11 cellular contexts compared by ENCODE assay signal in the genomic region with DNA sequence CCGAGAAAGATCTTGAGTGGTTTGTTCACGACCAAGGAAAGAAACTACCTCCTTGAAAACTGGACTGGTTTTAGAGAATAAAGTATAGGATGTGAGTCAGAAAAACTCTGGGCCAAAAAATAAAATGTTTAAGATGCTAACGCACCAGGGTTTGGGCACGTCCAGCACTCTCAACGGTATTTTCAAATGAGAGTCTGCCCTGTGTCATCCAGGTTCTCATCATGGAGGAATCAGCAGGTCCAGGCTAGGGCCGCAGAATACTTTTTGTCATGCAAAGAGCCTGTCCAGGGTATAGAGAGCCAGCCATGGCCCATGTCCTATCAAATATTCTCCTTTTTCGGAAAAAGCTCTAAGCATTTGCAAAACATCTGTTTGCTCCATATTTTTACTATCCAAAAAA. TPM values are rescaled to one million over a fixed set of nuclear protein-coding genes. Genes with fewer than 3 reads are reported as not detected.
A peak's percentile ranks its signal among the peaks of the same experiment; 100 is the strongest.
DNase-seq lines count a peak whose midpoint lies in the region; TF ChIP-seq lines count a peak whose summit lies in the region.
"Had no signal": no experiment of that assay in that cellular context is flagged by ENCODE, and none has a peak within 500 bp of the region (broad histone marks: within the 10 kb centered on the region; RNA-seq: fewer than 3 reads in every experiment).

No MANE protein-coding gene starts in this region.

- no peaks in the 10 kb centered on the region for H3K9me3 ChIP-seq in NT2/D1 (ENCODE audit: insufficient read depth, low read length)
- H3K9me3 ChIP-seq in esophagus squamous epithelium, result no peaks in the 10 kb centered on the region

- H3K27me3 Mint-ChIP-seq in neural crest cell (ENCODE audit: low read depth) (no peaks in the 10 kb centered on the region), immature natural killer cell (ENCODE audit: low read depth in 3 of 3) (peaks cover 19 to 25% (median 21%) of the 10 kb centered on the region in 3 donors)

- no peak for TF ChIP-seq CTCF in AG09309 (IDR thresholded peaks at IDR 0.05; ENCODE audit: control insufficient read depth, insufficient read depth, low read depth, low read length, missing control alignments)
- no peak for TF ChIP-seq CTCF in esophagus squamous epithelium (IDR thresholded peaks at IDR 0.05)
- no peak for TF ChIP-seq CTCF in neural crest cell (conservative IDR thresholded peaks at IDR 0.05)

- H3K36me3 Mint-ChIP-seq in neural crest cell (ENCODE audit: low read depth), result no peaks in the 10 kb centered on the region
- H3K36me3 Mint-ChIP-seq in immature natural killer cell, result no peaks in the 10 kb centered on the region

- DNase-seq in AG09309 (ENCODE audit: low read depth), result no peak
- DNase-seq in NT2/D1 (ENCODE audit: low read depth, low spot score), result no peak
- DNase-seq in esophagus squamous epithelium (lab: John Stamatoyannopoulos, UW), result no peak
- no peak for DNase-seq in neural crest cell (ENCODE audit: low read depth, low spot score)
- no peak for DNase-seq in Kasumi-1 (lab: John Stamatoyannopoulos, UW)
- no peak for DNase-seq in SHP77 treated with DMSO at 0.1 percent for 48 hours (lab: John Stamatoyannopoulos, UW)
- no peak for DNase-seq in immature natural killer cell
- DNase-seq in iPS-NIHi7 (ENCODE audit: extremely low spot score), result no peak
- DNase-seq: activated CD4-positive, alpha-beta T cell treated with anti-CD3 and anti-CD28 coated beads for 1 hour; caudate nucleus had no signal

- peak overlapping the region; percentile 21 for H3K9ac ChIP-seq in NT2/D1 (ENCODE audit: insufficient read length, low read depth)

- no peak overlapping the region for H3K27ac Mint-ChIP-seq in neural crest cell (ENCODE audit: unreplicated experiment)
- H3K27ac Mint-ChIP-seq in immature natural killer cell, result no peak overlapping the region
- H3K27ac Mint-ChIP-seq: activated T-helper 17 cell treated with anti-CD3 and anti-CD28 coated beads, Interleukin-2, amount 50 U/mL, for 72 hours had no signal

- H3K4me3 ChIP-seq in AG09309 (ENCODE audit: control insufficient read depth, low read depth, low read length) (peak overlapping the region; percentile 91), NT2/D1 (ENCODE audit: insufficient read length, low read depth) (peak overlapping the region; percentile 70), esophagus squamous epithelium (peak overlapping the region in 2 of 4 donors; percentile 78 to 94)

- no peak for TF ChIP-seq POLR2A in esophagus squamous epithelium (IDR thresholded peaks at IDR 0.05)

- 33 to 48% methylated on average over 7 of the region's 7 CpGs for WGBS in esophagus squamous epithelium, 2 donors

- intact Hi-C loops in esophagus squamous epithelium (cut with DNase I), result loop anchor here (5.0 kb wide), 1 partner anchor 100 kb away; no protein-coding TSS in a partner anchor

- H3K27me3 ChIP-seq in NT2/D1 (ENCODE audit: insufficient read depth, insufficient read length) (no peaks in the 10 kb centered on the region), esophagus squamous epithelium (peaks cover 0 to 6% (median 0%) of the 10 kb centered on the region in 4 donors)

- peaks cover 47% of the 10 kb centered on the region for H3K4me1 Mint-ChIP-seq in neural crest cell
- peaks cover 18 to 22% of the 10 kb centered on the region in 2 donors for H3K4me1 Mint-ChIP-seq in immature natural killer cell

- H3K36me3 ChIP-seq in NT2/D1 (ENCODE audit: insufficient read depth, insufficient read length, low read length), result peaks cover 19% of the 10 kb centered on the region
- no peaks in the 10 kb centered on the region for H3K36me3 ChIP-seq in esophagus squamous epithelium

- H3K4me1 ChIP-seq in NT2/D1 (ENCODE audit: insufficient read depth, insufficient read length), result peaks cover 3% of the 10 kb centered on the region
- H3K4me1 ChIP-seq in esophagus squamous epithelium, result peaks cover 19 to 77% (median 31%) of the 10 kb centered on the region in 3 donors

- H3K9me3 Mint-ChIP-seq in neural crest cell (no peaks in the 10 kb centered on the region), immature natural killer cell (peaks cover 0 to 2% (median 0%) of the 10 kb centered on the region in 6 donors)
- H3K9me3 Mint-ChIP-seq: activated T-helper 17 cell treated with anti-CD3 and anti-CD28 coated beads, Interleukin-2, amount 50 U/mL, for 72 hours had no signal

- peak overlapping the region in 3 of 4 donors; percentile 85 to 92 (median 90) for H3K27ac ChIP-seq in esophagus squamous epithelium

- H3K4me3 Mint-ChIP-seq in neural crest cell (peak overlapping the region; percentile 96), immature natural killer cell (peak overlapping the region in 1 of 5 donors; percentile 14)

RNA-seq across cellular contexts. Expression of a gene that starts 2.4 kb away (rescaled TPM):
- total RNA-seq in esophagus squamous epithelium (10 to 100 TPM; 19.5 to 34.9 (median 28.7) TPM), neural crest cell (75.9 and 76.4 TPM in 2 replicates)
- under 1 TPM in 1 of 3 donors, not detected in 2; 0.19 TPM for polyA plus RNA-seq in immature natural killer cell

RNA-seq across cellular contexts. Expression of a gene that starts 19.8 kb away (rescaled TPM):
- total RNA-seq in esophagus squamous epithelium, result 10 to 100 TPM in 3 of 4 donors, 1 to 10 TPM in 1; 7.7 to 18.5 (median 11.8) TPM
- 18.7 and 19.5 TPM in 2 replicates for total RNA-seq in neural crest cell
- polyA plus RNA-seq in immature natural killer cell, result 10 to 100 TPM; 22.0 to 26.9 (median 24.4) TPM
